14 cellular contexts compared by ENCODE assay signal in genomic region chr13:74243637-74244526, GRCh38.
A peak's percentile ranks its signal among the peaks of the same experiment; 100 is the strongest.
DNase-seq lines count a peak whose midpoint lies in the region; ATAC-seq and TF ChIP-seq lines count a peak whose summit lies in the region.
"Had no signal": no experiment of that assay in that cellular context is flagged by ENCODE, and none has a peak within 500 bp of the region (broad histone marks: within the 10 kb centered on the region; RNA-seq: fewer than 3 reads in every experiment).

No MANE protein-coding gene starts in this region.

- CTCF ChIA-PET in activated CD8-positive, alpha-beta T cell treated with anti-CD3 and anti-CD28 coated beads for 36 hours (lab: Charles Lee) = interaction anchor here (1.6 kb wide), 1 partner anchor 9 kb away, joined by 10 read pairs; no protein-coding TSS in a partner anchor

- 84 to 91% methylated on average over 5 of the region's 5 CpGs for WGBS in testis, 2 donors

- H3K27ac ChIP-seq in testis = no peak overlapping the region

- POLR2A ChIA-PET in activated CD8-positive, alpha-beta T cell treated with anti-CD3 and anti-CD28 coated beads for 36 hours (lab: Charles Lee) = interaction anchor here (0.9 to 1.8 kb wide), 3 partner anchors 14 to 111 kb away, joined by 4 to 5 read pairs (median 5); no protein-coding TSS in a partner anchor

- TF ChIP-seq CTCF in activated CD8-positive, alpha-beta T cell treated with anti-CD3 and anti-CD28 coated beads for 36 hours (IDR thresholded peaks at IDR 0.05) = no peak
- TF ChIP-seq CTCF in fibroblast of mammary gland (conservative IDR thresholded peaks at IDR 0.05; ENCODE audit: control insufficient read depth, insufficient read depth, low read depth, low read length) = no peak
- TF ChIP-seq CTCF in testis (IDR thresholded peaks at IDR 0.05) = no peak

- H3K36me3 ChIP-seq in testis (ENCODE audit: low read depth, missing control alignments) = no peaks in the 10 kb centered on the region
- H3K36me3 ChIP-seq: BE2C had no signal

- no peaks in the 10 kb centered on the region for H3K9me3 ChIP-seq in testis
- H3K9me3 ChIP-seq: BE2C had no signal

- H3K27me3 Mint-ChIP-seq in activated naive CD4-positive, alpha-beta T cell treated with anti-CD3 and anti-CD28 coated beads, Interleukin-2, amount 50 U/mL, for 24 hours = no peaks in the 10 kb centered on the region
- no peaks in the 10 kb centered on the region for H3K27me3 Mint-ChIP-seq in activated CD8-positive, alpha-beta T cell treated with anti-CD3 and anti-CD28 coated beads for 36 hours

- peak overlapping the region; percentile 96 for H3K27ac Mint-ChIP-seq in activated naive CD4-positive, alpha-beta T cell treated with anti-CD3 and anti-CD28 coated beads, Interleukin-2, amount 50 U/mL, for 24 hours
- H3K27ac Mint-ChIP-seq in activated CD8-positive, alpha-beta T cell treated with anti-CD3 and anti-CD28 coated beads for 36 hours = peak overlapping the region; percentile 90
- H3K27ac Mint-ChIP-seq: naive B cell; stimulated activated memory B cell treated with anti-CD40 and anti-IgM and Interleukin-4, amounts not matched to agents 10 μg/mL and 1 μg/mL and 100 μg/mL, for 72 hours had no signal

- H3K4me3 ChIP-seq in fibroblast of mammary gland (ENCODE audit: control insufficient read depth, low read depth, low read length) (no peak overlapping the region), testis (no peak overlapping the region)

- peaks cover 4% of the 10 kb centered on the region for H3K9me3 Mint-ChIP-seq in activated naive CD4-positive, alpha-beta T cell treated with anti-CD3 and anti-CD28 coated beads, Interleukin-2, amount 50 U/mL, for 24 hours
- H3K9me3 Mint-ChIP-seq in activated CD8-positive, alpha-beta T cell treated with anti-CD3 and anti-CD28 coated beads for 36 hours = peaks cover 11% of the 10 kb centered on the region

- no peaks in the 10 kb centered on the region for H3K4me1 ChIP-seq in testis

- no peak for TF ChIP-seq POLR2A in testis (IDR thresholded peaks at IDR 0.05)

- H3K4me3 Mint-ChIP-seq in activated naive CD4-positive, alpha-beta T cell treated with anti-CD3 and anti-CD28 coated beads, Interleukin-2, amount 50 U/mL, for 24 hours = peak overlapping the region; percentile 53
- H3K4me3 Mint-ChIP-seq in activated CD8-positive, alpha-beta T cell treated with anti-CD3 and anti-CD28 coated beads for 36 hours = peak overlapping the region; percentile 18
- H3K4me3 Mint-ChIP-seq: naive B cell; stimulated activated memory B cell treated with anti-CD40 and anti-IgM and Interleukin-4, amounts not matched to agents 10 μg/mL and 1 μg/mL and 100 μg/mL, for 72 hours had no signal

- H3K27me3 ChIP-seq in testis = no peaks in the 10 kb centered on the region
- H3K27me3 ChIP-seq: BE2C had no signal

- ATAC-seq in activated CD8-positive, alpha-beta T cell treated with anti-CD3 and anti-CD28 coated beads for 36 hours = peak; percentile 62
- ATAC-seq: stimulated activated memory B cell treated with anti-CD40 and anti-IgM and Interleukin-4, amounts not matched to agents 10 μg/mL and 1 μg/mL and 100 μg/mL, for 72 hours had no signal

- H3K36me3 Mint-ChIP-seq in activated naive CD4-positive, alpha-beta T cell treated with anti-CD3 and anti-CD28 coated beads, Interleukin-2, amount 50 U/mL, for 24 hours = peaks cover 11% of the 10 kb centered on the region
- H3K36me3 Mint-ChIP-seq in activated CD8-positive, alpha-beta T cell treated with anti-CD3 and anti-CD28 coated beads for 36 hours (ENCODE audit: low read depth) = peaks cover 24% of the 10 kb centered on the region
- H3K36me3 Mint-ChIP-seq: stimulated activated memory B cell treated with anti-CD40 and anti-IgM and Interleukin-4, amounts not matched to agents 10 μg/mL and 1 μg/mL and 100 μg/mL, for 72 hours had no signal

- H3K4me1 Mint-ChIP-seq in activated naive CD4-positive, alpha-beta T cell treated with anti-CD3 and anti-CD28 coated beads, Interleukin-2, amount 50 U/mL, for 24 hours = peaks cover 72% of the 10 kb centered on the region
- H3K4me1 Mint-ChIP-seq in activated CD8-positive, alpha-beta T cell treated with anti-CD3 and anti-CD28 coated beads for 36 hours (ENCODE audit: low read depth) = peaks cover 67% of the 10 kb centered on the region
- H3K4me1 Mint-ChIP-seq: naive B cell; stimulated activated memory B cell treated with anti-CD40 and anti-IgM and Interleukin-4, amounts not matched to agents 10 μg/mL and 1 μg/mL and 100 μg/mL, for 72 hours had no signal

- intact Hi-C loops in activated CD8-positive, alpha-beta T cell treated with anti-CD3 and anti-CD28 coated beads for 36 hours (cut with micrococcal nuclease) = loop anchor here (10.0 kb wide), 1 partner anchor 1069 kb away; no protein-coding TSS in a partner anchor
- intact Hi-C loops in testis (cut with DNase I; ENCODE audit: low total_unique reads) = no loop called here

- no peak for DNase-seq in activated naive CD4-positive, alpha-beta T cell treated with Interleukin-2 at 50 U/mL for 16 hours
- no peak for DNase-seq in activated CD8-positive, alpha-beta T cell treated with anti-CD3 and anti-CD28 coated beads for 36 hours
- DNase-seq in fibroblast of mammary gland (ENCODE audit: low read depth) = peak; percentile 92
- DNase-seq in cortex of kidney (lab: John Stamatoyannopoulos, UW) = no peak
- DNase-seq in testis = no peak
- DNase-seq in SIG-M5 treated with dmso at 0.1 percent for 504 hours (lab: John Stamatoyannopoulos, UW; ENCODE audit: unreplicated experiment) = no peak
- no peak for DNase-seq in COR-L47 (lab: John Stamatoyannopoulos, UW)
- DNase-seq: activated CD4-positive, alpha-beta T cell treated with anti-CD3 and anti-CD28 coated beads, Interleukin-2, amount 50 U/mL, for 1 hour; BE2C; naive B cell; SHP77; stimulated activated CD4-positive, alpha-beta T cell treated with anti-CD3 and anti-CD28 coated beads, Interleukin-12 subunit alpha, Interleukin-12 subunit beta, amount 100 ng/mL, for 4 hours had no signal
